Comparison of ENCODE assay signal across 13 cellular contexts in the genomic region with DNA sequence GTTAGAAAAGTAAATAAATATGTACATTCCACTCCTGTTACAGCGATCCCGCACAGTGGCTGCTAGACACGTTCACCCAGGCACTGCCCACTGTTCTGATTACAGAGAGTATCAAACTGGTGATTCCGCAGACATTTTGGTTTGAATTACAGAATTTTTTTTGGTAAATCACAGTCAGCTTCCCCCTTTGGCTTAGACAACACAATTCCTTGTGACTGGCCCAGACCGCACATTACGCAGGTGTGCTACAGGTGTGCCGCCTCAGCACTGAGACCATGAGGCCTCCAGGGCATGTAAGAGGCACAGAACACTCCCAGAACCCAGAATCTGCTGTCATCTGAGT.
A peak's percentile ranks its signal among the peaks of the same experiment; 100 is the strongest.
DNase-seq lines count a peak whose midpoint lies in the region; TF ChIP-seq lines count a peak whose summit lies in the region.
"Had no signal": no experiment of that assay in that cellular context is flagged by ENCODE, and none has a peak within 500 bp of the region (broad histone marks: within the 10 kb centered on the region; RNA-seq: fewer than 3 reads in every experiment).

No MANE protein-coding gene starts in this region.

- H3K4me3 Mint-ChIP-seq in chondrocyte (ENCODE audit: unreplicated experiment) (no peak overlapping the region), nephron (no peak overlapping the region)
- H3K4me3 Mint-ChIP-seq: stimulated activated naive CD8-positive, alpha-beta T cell treated with anti-CD3 and anti-CD28 coated beads, Interleukin-15, Interleukin-2, amounts not matched to agents 100 ng/mL and 50 ng/mL, for 24 hours had no signal

- peaks cover 8% of the 10 kb centered on the region for H3K9me3 Mint-ChIP-seq in chondrocyte (ENCODE audit: low read depth)
- H3K9me3 Mint-ChIP-seq in nephron: peaks cover 10% of the 10 kb centered on the region

- no peak for TF ChIP-seq CTCF in MM.1S (IDR thresholded peaks at IDR 0.05; ENCODE audit: low read length)
- TF ChIP-seq CTCF in chondrocyte (IDR thresholded peaks at IDR 0.05): no peak
- TF ChIP-seq CTCF in nephron (IDR thresholded peaks at IDR 0.05; ENCODE audit: unreplicated experiment in 3 of 3): no peak

- H3K4me3 ChIP-seq in MM.1S (ENCODE audit: low read length): no peak overlapping the region

- H3K27me3 Mint-ChIP-seq in chondrocyte (ENCODE audit: low read depth) (no peaks in the 10 kb centered on the region), nephron (ENCODE audit: low read depth) (no peaks in the 10 kb centered on the region)

- H3K9me2 ChIP-seq in MM.1S (replicated peaks; ENCODE audit: insufficient read depth, low read length): no peaks in the 10 kb centered on the region

- no peaks in the 10 kb centered on the region for H3K4me1 ChIP-seq in MM.1S (ENCODE audit: low read length)

- H3K27me3 ChIP-seq in MM.1S (replicated peaks; ENCODE audit: insufficient read depth, low read length): no peaks in the 10 kb centered on the region

- H3K27ac Mint-ChIP-seq in chondrocyte (ENCODE audit: unreplicated experiment) (peak overlapping the region; percentile 79), nephron (peak overlapping the region in 2 of 3 experiments; percentile 34 to 88)
- H3K27ac Mint-ChIP-seq: stimulated activated naive CD8-positive, alpha-beta T cell treated with anti-CD3 and anti-CD28 coated beads, Interleukin-15, Interleukin-2, amounts not matched to agents 100 ng/mL and 50 ng/mL, for 24 hours had no signal

- no peak overlapping the region for H2AFZ ChIP-seq in MM.1S (ENCODE audit: low read length)

- H3K9ac ChIP-seq in MM.1S (ENCODE audit: low read length): no peak overlapping the region

- H3K4me1 Mint-ChIP-seq in chondrocyte (ENCODE audit: low read depth): peaks cover 44% of the 10 kb centered on the region
- H3K4me1 Mint-ChIP-seq in nephron: peaks cover 25% of the 10 kb centered on the region

- no peaks in the 10 kb centered on the region for H3K36me3 ChIP-seq in MM.1S (replicated peaks; ENCODE audit: insufficient read depth, low read length)

- no peaks in the 10 kb centered on the region for H3F3A ChIP-seq in MM.1S (ENCODE audit: insufficient read depth, low read length)

- DNase-seq in EH (ENCODE audit: low read depth) (peak; percentile 92), MM.1S (peak; percentile 45), chondrocyte (ENCODE audit: low spot score) (no peak), OCI-M2 (lab: John Stamatoyannopoulos, UW; ENCODE audit: unreplicated experiment) (no peak), NCI-H446 treated with DMSO at 0.1 percent for 48 hours (lab: John Stamatoyannopoulos, UW) (no peak)
- no peak for DNase-seq in activated CD8-positive, alpha-beta memory T cell treated with anti-CD3 and anti-CD28 coated beads, Interleukin-2, amount 50 U/mL, for 48 hours
- DNase-seq in stimulated activated naive CD4-positive, alpha-beta T cell treated with Interleukin-2 at 50 U/mL for 16 hours (lab: John Stamatoyannopoulos, UW): no peak
- DNase-seq: activated CD8-positive, alpha-beta memory T cell treated with anti-CD3 and anti-CD28 coated beads, Interleukin-2, amount 50 U/mL, for 4 hours; amygdala; NCI-H2171; stimulated activated CD4-positive, alpha-beta T cell treated with anti-CD3 and anti-CD28 coated beads, Interleukin-4, amount 100 ng/mL, for 1 hour had no signal

- no peaks in the 10 kb centered on the region for H3K9me3 ChIP-seq in MM.1S (replicated peaks; ENCODE audit: insufficient read depth, low read length)

- no peaks in the 10 kb centered on the region for H3K79me2 ChIP-seq in MM.1S (ENCODE audit: low read length)

- no peak overlapping the region for H3K4me2 ChIP-seq in MM.1S (ENCODE audit: low read depth, low read length)

- no peaks in the 10 kb centered on the region for H4K20me1 ChIP-seq in MM.1S (ENCODE audit: insufficient read depth, low read length)

- peaks cover 59% of the 10 kb centered on the region for H3K36me3 Mint-ChIP-seq in chondrocyte (ENCODE audit: low read depth)
- peaks cover 77% of the 10 kb centered on the region for H3K36me3 Mint-ChIP-seq in nephron (ENCODE audit: low read depth)

- H3K27ac ChIP-seq in MM.1S (ENCODE audit: low read length): peak overlapping the region; percentile 25; the same call in 1 of the 2 replicates

Comparison
In these comparisons a context has a peak if more than half of its experiments do, and no peak if none do; other contexts are left out.
1. DNase-seq: peak in EH (single experiment) and MM.1S (single experiment); none in chondrocyte (single experiment), OCI-M2 (single experiment), activated CD8-positive, alpha-beta memory T cell treated with anti-CD3 and anti-CD28 coated beads, Interleukin-2, amount 50 U/mL, for 48 hours (single experiment), NCI-H446 treated with DMSO at 0.1 percent for 48 hours (single experiment) and stimulated activated naive CD4-positive, alpha-beta T cell treated with Interleukin-2 at 50 U/mL for 16 hours (single experiment).